In genomic region chr6:35165630-35166071, GRCh38 we compare ENCODE assay signal across 13 cellular contexts. TPM values are rescaled to one million over a fixed set of nuclear protein-coding genes. Genes with fewer than 3 reads are reported as not detected.
DNase-seq lines count a peak whose midpoint lies in the region; FAIRE-seq and TF ChIP-seq lines count a peak whose summit lies in the region.
"Had no signal": no experiment of that assay in that cellular context is flagged by ENCODE, and none has a peak within 500 bp of the region (broad histone marks: within the 10 kb centered on the region; RNA-seq: fewer than 3 reads in every experiment).

No MANE protein-coding gene starts in this region.

- CTCF ChIA-PET in RWPE1 (lab: Yijun Ruan, JAX): interaction anchor here (0.8 kb wide), 1 partner anchor 105 kb away, joined by 3 read pairs; no protein-coding TSS in a partner anchor
- CTCF ChIA-PET in CD8-positive, alpha-beta memory T cell (lab: Charles Lee): no interaction called here
- CTCF ChIA-PET in SK-N-SH (lab: Yijun Ruan, JAX): no interaction called here

- H3K9me3 ChIP-seq in GM23248 (ENCODE audit: low read depth): no peaks in the 10 kb centered on the region
- H3K9me3 ChIP-seq in small intestine (ENCODE audit: control insufficient read depth, low read depth): no peaks in the 10 kb centered on the region
- H3K9me3 ChIP-seq in CD8-positive, alpha-beta memory T cell (ENCODE audit: low read length): no peaks in the 10 kb centered on the region
- H3K9me3 ChIP-seq in SK-N-SH: no peaks in the 10 kb centered on the region; the same call in 1 of the 2 replicates

- 58% methylated on average over 2 of the region's 2 CpGs for WGBS in GM23248 (ENCODE audit: low coverage in 1 of 2, low lambda C conversion rate in 2 of 2, missing lambda C conversion rate in 2 of 2), 2 experiments
- 67 to 79% (median 74%) methylated on average over 2 of the region's 2 CpGs for WGBS in small intestine, 3 donors
- WGBS in SK-N-SH (ENCODE audit: low lambda C conversion rate): 82% methylated on average over 2 of the region's 2 CpGs

- DNase-seq in GM23248 (peak; percentile 59), RWPE1 (ENCODE audit: low spot score) (peak; percentile 18), fibroblast of villous mesenchyme (ENCODE audit: low read depth) (peak; percentile 42), small intestine (peak; percentile 67), SK-N-SH (no peak), Ammon's horn (ENCODE audit: low spot score) (no peak), NCI-H1092 treated with DMSO at 0.1 percent for 48 hours (lab: John Stamatoyannopoulos, UW) (no peak)
- no peak for DNase-seq in CD8-positive, alpha-beta memory T cell
- DNase-seq: nucleus accumbens; stimulated activated CD4-positive, alpha-beta T cell treated with anti-CD3 and anti-CD28 coated beads, Interleukin-2, amount 100 ng/mL, for 48 hours had no signal

- H3F3A ChIP-seq in GM23248 (ENCODE audit: insufficient read depth) (peaks cover 16% of the 10 kb centered on the region), SK-N-SH (replicated peaks; ENCODE audit: insufficient read depth) (no peaks in the 10 kb centered on the region)

- H3K27me3 Mint-ChIP-seq in CD8-positive, alpha-beta memory T cell: peaks cover 9 to 38% of the 10 kb centered on the region in 2 donors

- TF ChIP-seq RAD21 in SK-N-SH (IDR thresholded peaks at IDR 0.05; ENCODE audit: low read length): no peak

- no peak overlapping the region for H3K4me3 ChIP-seq in GM23248
- no peak overlapping the region for H3K4me3 ChIP-seq in fibroblast of villous mesenchyme (ENCODE audit: low read depth, low read length)
- H3K4me3 ChIP-seq in small intestine (ENCODE audit: low read depth in 1 of 2, low read length in 2 of 2): no peak overlapping the region
- H3K4me3 ChIP-seq in CD8-positive, alpha-beta memory T cell (ENCODE audit: low read length): no peak overlapping the region
- no peak overlapping the region for H3K4me3 ChIP-seq in SK-N-SH (ENCODE audit: low read depth in 2 of 2, low read length in 1 of 2)

- POLR2A ChIA-PET in RWPE1 (lab: Yijun Ruan, JAX; ENCODE audit: low non-redundant PET): no interaction called here
- POLR2A ChIA-PET in CD8-positive, alpha-beta memory T cell (lab: Charles Lee): no interaction called here
- POLR2A ChIA-PET in SK-N-SH (lab: Yijun Ruan, JAX): no interaction called here

- no peaks in the 10 kb centered on the region for H3K4me1 Mint-ChIP-seq in CD8-positive, alpha-beta memory T cell

- H3K9ac ChIP-seq in GM23248 (no peak overlapping the region), SK-N-SH (no peak overlapping the region)

- TF ChIP-seq CTCF in RWPE1 (conservative IDR thresholded peaks at IDR 0.05; ENCODE audit: low read depth): no peak
- no peak for TF ChIP-seq CTCF in fibroblast of villous mesenchyme (IDR thresholded peaks at IDR 0.05; ENCODE audit: insufficient read depth, low read depth, low read length)
- TF ChIP-seq CTCF in SK-N-SH (IDR thresholded peaks at IDR 0.05): no peak

- H3K27ac ChIP-seq in GM23248 (peak overlapping the region; percentile 42), RWPE1 (no peak overlapping the region), small intestine (ENCODE audit: low read depth in 1 of 2, low read length in 1 of 2) (peak overlapping the region in 1 of 2 donors; percentile 55), SK-N-SH (ENCODE audit: low read depth in 2 of 2, low read length in 1 of 2) (no peak overlapping the region)
- no peak overlapping the region for H3K27ac ChIP-seq in CD8-positive, alpha-beta memory T cell (ENCODE audit: low read depth, low read length)

- H3K9me2 ChIP-seq in GM23248 (ENCODE audit: insufficient read depth) (no peaks in the 10 kb centered on the region), SK-N-SH (no peaks in the 10 kb centered on the region)

- H2AFZ ChIP-seq in GM23248 (peak overlapping the region; percentile 6; the same call in 1 of the 2 replicates), SK-N-SH (ENCODE audit: low read depth) (no peak overlapping the region)

- no peak overlapping the region for H3K4me3 Mint-ChIP-seq in CD8-positive, alpha-beta memory T cell
- H3K4me3 Mint-ChIP-seq: stimulated activated naive CD8-positive, alpha-beta T cell treated with anti-CD3 and anti-CD28 coated beads, Interleukin-15, Interleukin-2, amounts not matched to agents 100 ng/mL and 50 ng/mL, for 24 hours had no signal

- H3K36me3 ChIP-seq in GM23248 (ENCODE audit: low read depth) (no peaks in the 10 kb centered on the region), small intestine (ENCODE audit: control insufficient read depth in 2 of 2, insufficient read depth in 2 of 2, low read length in 2 of 2) (no peaks in the 10 kb centered on the region), SK-N-SH (replicated peaks in 1 of 2; ENCODE audit: control insufficient read depth in 1 of 2, insufficient read depth in 2 of 2, low read length in 1 of 2) (no peaks in the 10 kb centered on the region)
- no peaks in the 10 kb centered on the region for H3K36me3 ChIP-seq in CD8-positive, alpha-beta memory T cell (ENCODE audit: insufficient read depth, low read length)

- peaks cover 0 to 2% (median 0%) of the 10 kb centered on the region in 5 donors for H3K9me3 Mint-ChIP-seq in CD8-positive, alpha-beta memory T cell

- in situ Hi-C loops in GM23248 (cut with MboI): no loop called here

- H3K79me2 ChIP-seq in GM23248 (ENCODE audit: insufficient read depth): no peaks in the 10 kb centered on the region
- no peaks in the 10 kb centered on the region for H3K79me2 ChIP-seq in SK-N-SH (ENCODE audit: insufficient read depth)

- H3K27ac Mint-ChIP-seq in CD8-positive, alpha-beta memory T cell: no peak overlapping the region
- H3K27ac Mint-ChIP-seq: stimulated activated naive CD8-positive, alpha-beta T cell treated with anti-CD3 and anti-CD28 coated beads, Interleukin-15, Interleukin-2, amounts not matched to agents 100 ng/mL and 50 ng/mL, for 24 hours had no signal

- H3K27me3 ChIP-seq in GM23248 (replicated peaks; ENCODE audit: insufficient read depth) (no peaks in the 10 kb centered on the region), small intestine (ENCODE audit: control insufficient read depth in 2 of 2, insufficient read depth in 2 of 2, low read length in 2 of 2) (no peaks in the 10 kb centered on the region), SK-N-SH (ENCODE audit: insufficient read depth) (no peaks in the 10 kb centered on the region)
- H3K27me3 ChIP-seq in CD8-positive, alpha-beta memory T cell (ENCODE audit: insufficient read depth, low read length, poor library complexity, severe bottlenecking): no peaks in the 10 kb centered on the region

- H4K20me1 ChIP-seq in GM23248 (ENCODE audit: insufficient read depth) (no peaks in the 10 kb centered on the region), SK-N-SH (ENCODE audit: insufficient read depth) (no peaks in the 10 kb centered on the region)

- H3K4me1 ChIP-seq in GM23248 (ENCODE audit: insufficient read depth): peaks cover 22% of the 10 kb centered on the region
- no peaks in the 10 kb centered on the region for H3K4me1 ChIP-seq in small intestine (ENCODE audit: control insufficient read depth in 2 of 2, insufficient read depth in 1 of 2, low read depth in 1 of 2, low read length in 1 of 2)
- no peaks in the 10 kb centered on the region for H3K4me1 ChIP-seq in CD8-positive, alpha-beta memory T cell (ENCODE audit: insufficient read depth, low read length)
- H3K4me1 ChIP-seq in SK-N-SH (ENCODE audit: control insufficient read depth in 1 of 2, insufficient read depth in 2 of 2, low read depth in 1 of 2, low read length in 1 of 2): peaks cover 9 to 20% of the 10 kb centered on the region in 2 experiments

- H3K36me3 Mint-ChIP-seq in CD8-positive, alpha-beta memory T cell: peaks cover 0 to 4% (median 0%) of the 10 kb centered on the region in 3 donors

- TF ChIP-seq EP300 in SK-N-SH (IDR thresholded peaks at IDR 0.05; ENCODE audit: borderline replicate concordance in 1 of 2, low read depth in 1 of 2, low read length in 1 of 2): no peak

- no peak for FAIRE-seq in small intestine (lab: Jason Lieb, UNC)

- H3K4me2 ChIP-seq in GM23248 (ENCODE audit: unreplicated experiment) (no peak overlapping the region), SK-N-SH (no peak overlapping the region)

TF ChIP-seq in SK-N-SH, 30 proteins besides CTCF, POLR2A, EP300 and RAD21 (continues in another document):
- no peak for TF ChIP-seq IRF3 (IDR thresholded peaks at IDR 0.05; ENCODE audit: low read depth, low read length)
- no peak for TF ChIP-seq PBX3 (IDR thresholded peaks at IDR 0.05)
- no peak for TF ChIP-seq ELF1 (IDR thresholded peaks at IDR 0.05)

RNA-seq across cellular contexts. Expression of gene TCP11, which starts 24.5 kb away (rescaled TPM):
- not detected in 2 replicates for total RNA-seq in GM23248 (2014; rRNA removed; shearing (Covaris generic))
- polyA plus RNA-seq in GM23248 (2016; fragmentation: Nextera tagmentation; extraction: Ambion mirVana): not detected in 2 replicates
- 0.32 TPM in 1 of 2 replicates, not detected in the other for total RNA-seq in fibroblast of villous mesenchyme
- polyA plus RNA-seq in small intestine: not detected
- not detected for total RNA-seq in CD8-positive, alpha-beta memory T cell
- polyA plus RNA-seq in CD8-positive, alpha-beta memory T cell: not detected
- 0.05 and 0.16 TPM in 2 replicates for polyA plus RNA-seq in SK-N-SH (2012; rRNA removed)
- 0.04 and 0.13 TPM in 2 replicates for polyA plus RNA-seq in SK-N-SH (2012; cell fraction: cytosol; rRNA removed)
- 0.08 and 0.18 TPM in 2 replicates for polyA plus RNA-seq in SK-N-SH (2012; cell fraction: nucleus; rRNA removed)
- total RNA-seq: cardiac septum, SK-MEL-5 had no signal

RNA-seq across cellular contexts. Expression of gene SCUBE3, which starts 48.1 kb away (rescaled TPM):
- total RNA-seq in GM23248 (2014; rRNA removed; shearing (Covaris generic)): 31.5 and 31.6 TPM in 2 replicates
- polyA plus RNA-seq in GM23248 (2016; fragmentation: Nextera tagmentation; extraction: Ambion mirVana): 21.6 and 24.0 TPM in 2 replicates
- 10.0 and 26.8 TPM in 2 replicates for total RNA-seq in fibroblast of villous mesenchyme
- polyA plus RNA-seq in small intestine: under 1 TPM in 1 of 3 donors, not detected in 2; 0.12 TPM
- under 1 TPM; 0.07 TPM for total RNA-seq in CD8-positive, alpha-beta memory T cell
- polyA plus RNA-seq in CD8-positive, alpha-beta memory T cell: 0.18 TPM
- polyA plus RNA-seq in SK-N-SH (2012; rRNA removed): 1.8 and 2.0 TPM in 2 replicates
- polyA plus RNA-seq in SK-N-SH (2012; cell fraction: cytosol; rRNA removed): 1.2 and 1.8 TPM in 2 replicates
- 2.7 and 4.3 TPM in 2 replicates for polyA plus RNA-seq in SK-N-SH (2012; cell fraction: nucleus; rRNA removed)

Comparison
In these comparisons a context has a peak if more than half of its experiments do, and no peak if none do; other contexts are left out.
1. DNase-seq: peak in GM23248 (single experiment), RWPE1 (single experiment), fibroblast of villous mesenchyme (single experiment) and small intestine (single experiment); none in CD8-positive, alpha-beta memory T cell (0 of 5), SK-N-SH (single experiment), Ammon's horn (single experiment) and NCI-H1092 treated with DMSO at 0.1 percent for 48 hours (single experiment).